In genomic region chr7:149199234-149199990, GRCh38 we compare ENCODE assay signal across 1 cellular context.
TF ChIP-seq lines count a peak whose summit lies in the region.

No MANE protein-coding gene starts in this region.

TF ChIP-seq in HCT116, 20 proteins besides CTCF, POLR2A, EP300 and RAD21 (continued from another document):
- TF ChIP-seq ZFX (IDR thresholded peaks at IDR 0.05) (no peak), JUND (IDR thresholded peaks at IDR 0.05) (no peak), EZH2phosphoT487 (IDR thresholded peaks at IDR 0.05; ENCODE audit: borderline replicate concordance) (no peak), EZH2 (IDR thresholded peaks at IDR 0.05) (no peak), TCF7L2 (IDR thresholded peaks at IDR 0.05; ENCODE audit: borderline replicate concordance, extremely low read depth, insufficient read depth, insufficient read length) (no peak), SRF (IDR thresholded peaks at IDR 0.05; ENCODE audit: low read depth) (no peak), FOSL1 (IDR thresholded peaks at IDR 0.05; ENCODE audit: low read depth) (no peak), CEBPB (IDR thresholded peaks at IDR 0.05; ENCODE audit: low read depth) (no peak), ZBTB33 (IDR thresholded peaks at IDR 0.05; ENCODE audit: extremely low read depth, insufficient replicate concordance, low read length) (no peak), REST (IDR thresholded peaks at IDR 0.05; ENCODE audit: low read depth) (no peak)
- TF ChIP-seq, protein P1, sequence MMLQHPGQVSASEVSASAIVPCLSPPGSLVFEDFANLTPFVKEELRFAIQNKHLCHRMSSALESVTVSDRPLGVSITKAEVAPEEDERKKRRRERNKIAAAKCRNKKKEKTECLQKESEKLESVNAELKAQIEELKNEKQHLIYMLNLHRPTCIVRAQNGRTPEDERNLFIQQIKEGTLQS (IDR thresholded peaks at IDR 0.05) = no peak
